ENCODE assay signal across 28 cellular contexts in the genomic region with DNA sequence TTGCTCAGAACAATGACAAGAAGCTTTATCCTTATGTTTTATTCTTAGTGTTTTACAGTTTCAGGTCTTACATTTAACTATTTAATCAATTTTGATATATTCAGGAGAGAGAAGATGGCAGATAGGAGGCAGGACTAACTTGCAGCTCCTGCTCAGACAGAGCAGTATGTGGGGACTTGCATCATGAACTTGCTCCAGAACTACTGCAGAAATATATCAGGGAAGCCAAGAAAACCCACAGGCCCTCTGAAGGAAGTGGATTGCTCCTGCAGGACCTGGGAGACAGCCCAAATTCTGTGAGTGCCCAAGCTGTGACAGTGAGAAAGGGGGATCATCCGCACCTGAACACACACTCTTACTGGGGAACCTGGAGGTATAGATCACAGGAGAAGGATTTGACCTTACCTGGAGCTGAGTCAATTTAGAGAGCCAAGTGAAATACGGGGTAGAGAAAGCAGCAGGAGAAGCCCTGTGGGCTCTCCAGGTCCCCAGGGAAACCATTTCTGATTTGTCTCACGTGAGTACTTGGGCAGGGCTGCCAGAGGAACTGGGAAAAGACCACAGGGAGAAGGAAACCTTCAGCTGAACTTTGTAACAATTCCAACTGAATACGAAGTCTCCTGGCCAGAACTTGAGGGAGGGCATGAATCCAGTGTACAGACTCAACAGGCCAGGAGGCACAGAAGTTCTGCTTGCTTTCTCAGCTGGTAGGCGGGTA. TPM values are rescaled to one million over a fixed set of nuclear protein-coding genes. Genes with fewer than 3 reads are reported as not detected.
"Had no signal": no experiment of that assay in that cellular context is flagged by ENCODE, and none has a peak within 500 bp of the region (broad histone marks: within the 10 kb centered on the region; RNA-seq: fewer than 3 reads in every experiment).

No MANE protein-coding gene starts in this region.

- H3K27me3 Mint-ChIP-seq: activated B cell treated with CpG ODN at 0.5 μM for 24 hours; activated CD8-positive, alpha-beta memory T cell treated with anti-CD3 and anti-CD28 coated beads, Interleukin-2, amount 10 ng/mL, durations not matched to agents 7 days and 5 days; stimulated activated memory B cell treated with anti-CD40 and anti-IgM and Interleukin-4, amounts not matched to agents 10 μg/mL and 1 μg/mL and 100 μg/mL, for 72 hours; stimulated activated naive CD8-positive, alpha-beta T cell treated with anti-CD3 and anti-CD28 coated beads, Interleukin-15, amount 100 ng/mL, for 72 hours had no signal

- DNase-seq: activated B cell treated with CpG ODN at 0.5 μM for 24 hours; activated CD4-positive, alpha-beta T cell treated with anti-CD3 and anti-CD28 coated beads, Interleukin-2, amount 50 U/mL, for 1 hour; activated CD8-positive, alpha-beta memory T cell treated with anti-CD3 and anti-CD28 coated beads, Interleukin-2, amount 10 ng/mL, durations not matched to agents 7 days and 5 days; activated CD8-positive, alpha-beta T cell treated with anti-CD3 and anti-CD28 coated beads, Interleukin-2, amount 10 ng/mL, durations not matched to agents 7 days and 5 days; activated naive CD4-positive, alpha-beta T cell; activated T-cell treated with anti-CD3 and anti-CD28 coated beads, Interleukin-2, amount 50 U/mL, for 72 hours; body of pancreas; islet precursor cell; left ventricle myocardium superior; ovary; retina; sigmoid colon; stimulated activated CD4-positive, alpha-beta T cell treated with anti-CD3 and anti-CD28 coated beads, Interleukin-1b, Interleukin-23, amount 100 ng/mL, for 48 hours; stimulated activated CD4-positive, alpha-beta T cell treated with anti-CD3 and anti-CD28 coated beads, Interleukin-4, amount 100 ng/mL, for 4 hours; stimulated activated CD8-positive, alpha-beta memory T cell treated with anti-CD3 and anti-CD28 coated beads, Interleukin-4, amount 100 ng/mL, for 48 hours; stimulated activated naive CD8-positive, alpha-beta T cell treated with anti-CD3 and anti-CD28 coated beads, Interleukin-15, amount 100 ng/mL, for 72 hours; T-helper 1 cell; transverse colon had no signal

- H3K27ac Mint-ChIP-seq: activated B cell treated with CpG ODN at 0.5 μM for 24 hours; activated CD8-positive, alpha-beta memory T cell treated with anti-CD3 and anti-CD28 coated beads, Interleukin-2, amount 10 ng/mL, durations not matched to agents 7 days and 5 days; activated CD8-positive, alpha-beta T cell treated with anti-CD3 and anti-CD28 coated beads, Interleukin-2, amount 10 ng/mL, durations not matched to agents 7 days and 5 days; activated naive CD4-positive, alpha-beta T cell treated with anti-CD3 and anti-CD28 coated beads, Interleukin-2, amount 50 U/mL, for 72 hours; activated T-cell treated with anti-CD3 and anti-CD28 coated beads, Interleukin-2, amount 50 U/mL, for 72 hours; nephron; stimulated activated memory B cell treated with anti-CD40 and anti-IgM and Interleukin-4, amounts not matched to agents 10 μg/mL and 1 μg/mL and 100 μg/mL, for 72 hours; stimulated activated naive CD8-positive, alpha-beta T cell treated with anti-CD3 and anti-CD28 coated beads, Interleukin-15, amount 100 ng/mL, for 72 hours; T-helper 2 cell treated with Interferon-gamma antibody and Interleukin-4, amounts not matched to agents 5 μg/mL and 100 μg/mL, for 36 hours had no signal

- H3K9me3 Mint-ChIP-seq: activated B cell treated with CpG ODN at 0.5 μM for 24 hours; T-helper 2 cell treated with Interferon-gamma antibody and Interleukin-4, amounts not matched to agents 5 μg/mL and 100 μg/mL, for 36 hours had no signal

- ATAC-seq: activated CD8-positive, alpha-beta memory T cell treated with anti-CD3 and anti-CD28 coated beads, Interleukin-2, amount 10 ng/mL, durations not matched to agents 7 days and 5 days; activated CD8-positive, alpha-beta T cell treated with anti-CD3 and anti-CD28 coated beads, Interleukin-2, amount 10 ng/mL, durations not matched to agents 7 days and 5 days; activated naive CD4-positive, alpha-beta T cell treated with anti-CD3 and anti-CD28 coated beads, Interleukin-2, amount 50 U/mL, for 72 hours; activated T-cell treated with anti-CD3 and anti-CD28 coated beads, Interleukin-2, amount 50 U/mL, for 72 hours; body of pancreas; esophagus mucosa; gastroesophageal sphincter; left ventricle myocardium superior; stimulated activated memory B cell treated with anti-CD40 and anti-IgM and Interleukin-4, amounts not matched to agents 10 μg/mL and 1 μg/mL and 100 μg/mL, for 72 hours; stimulated activated naive CD8-positive, alpha-beta T cell treated with anti-CD3 and anti-CD28 coated beads, Interleukin-15, amount 100 ng/mL, for 72 hours had no signal

- H3K4me3 Mint-ChIP-seq: activated B cell treated with CpG ODN at 0.5 μM for 24 hours; activated CD8-positive, alpha-beta memory T cell treated with anti-CD3 and anti-CD28 coated beads, Interleukin-2, amount 10 ng/mL, durations not matched to agents 7 days and 5 days; activated CD8-positive, alpha-beta T cell treated with anti-CD3 and anti-CD28 coated beads, Interleukin-2, amount 10 ng/mL, durations not matched to agents 7 days and 5 days; activated T-cell treated with anti-CD3 and anti-CD28 coated beads, Interleukin-2, amount 50 U/mL, for 72 hours; nephron; stimulated activated memory B cell treated with anti-CD40 and anti-IgM and Interleukin-4, amounts not matched to agents 10 μg/mL and 1 μg/mL and 100 μg/mL, for 72 hours; stimulated activated naive CD8-positive, alpha-beta T cell treated with anti-CD3 and anti-CD28 coated beads, Interleukin-15, amount 100 ng/mL, for 72 hours; T-helper 2 cell treated with Interferon-gamma antibody and Interleukin-4, amounts not matched to agents 5 μg/mL and 100 μg/mL, for 36 hours had no signal

- H3K36me3 Mint-ChIP-seq: activated CD8-positive, alpha-beta memory T cell treated with anti-CD3 and anti-CD28 coated beads, Interleukin-2, amount 10 ng/mL, durations not matched to agents 7 days and 5 days; activated naive CD4-positive, alpha-beta T cell treated with anti-CD3 and anti-CD28 coated beads, Interleukin-2, amount 50 U/mL, for 72 hours; stimulated activated memory B cell treated with anti-CD40 and anti-IgM and Interleukin-4, amounts not matched to agents 10 μg/mL and 1 μg/mL and 100 μg/mL, for 72 hours had no signal

- H3K4me3 ChIP-seq: body of pancreas, gastroesophageal sphincter, hepatocyte, ovary, prostate gland, sigmoid colon, smooth muscle cell, transverse colon had no signal

- H3K4me1 Mint-ChIP-seq: activated B cell treated with CpG ODN at 0.5 μM for 24 hours; activated CD8-positive, alpha-beta memory T cell treated with anti-CD3 and anti-CD28 coated beads, Interleukin-2, amount 10 ng/mL, durations not matched to agents 7 days and 5 days; nephron; stimulated activated memory B cell treated with anti-CD40 and anti-IgM and Interleukin-4, amounts not matched to agents 10 μg/mL and 1 μg/mL and 100 μg/mL, for 72 hours had no signal

RNA-seq across cellular contexts. Expression of gene TSPAN8, which starts 28.9 kb away (rescaled TPM):
- total RNA-seq: activated B cell treated with CpG ODN at 0.5 μM for 24 hours; activated CD8-positive, alpha-beta memory T cell treated with anti-CD3 and anti-CD28 coated beads, Interleukin-2, amount 10 ng/mL, durations not matched to agents 7 days and 5 days; activated CD8-positive, alpha-beta T cell treated with anti-CD3 and anti-CD28 coated beads, Interleukin-2, amount 10 ng/mL, durations not matched to agents 7 days and 5 days; activated naive CD4-positive, alpha-beta T cell treated with anti-CD3 and anti-CD28 coated beads, Interleukin-2, amount 50 U/mL, for 72 hours; activated T-cell treated with anti-CD3 and anti-CD28 coated beads, Interleukin-2, amount 50 U/mL, for 72 hours; left ventricle myocardium superior; lung microvascular endothelial cell; smooth muscle cell had no signal
